9 cellular contexts compared by ENCODE assay signal in the genomic region with DNA sequence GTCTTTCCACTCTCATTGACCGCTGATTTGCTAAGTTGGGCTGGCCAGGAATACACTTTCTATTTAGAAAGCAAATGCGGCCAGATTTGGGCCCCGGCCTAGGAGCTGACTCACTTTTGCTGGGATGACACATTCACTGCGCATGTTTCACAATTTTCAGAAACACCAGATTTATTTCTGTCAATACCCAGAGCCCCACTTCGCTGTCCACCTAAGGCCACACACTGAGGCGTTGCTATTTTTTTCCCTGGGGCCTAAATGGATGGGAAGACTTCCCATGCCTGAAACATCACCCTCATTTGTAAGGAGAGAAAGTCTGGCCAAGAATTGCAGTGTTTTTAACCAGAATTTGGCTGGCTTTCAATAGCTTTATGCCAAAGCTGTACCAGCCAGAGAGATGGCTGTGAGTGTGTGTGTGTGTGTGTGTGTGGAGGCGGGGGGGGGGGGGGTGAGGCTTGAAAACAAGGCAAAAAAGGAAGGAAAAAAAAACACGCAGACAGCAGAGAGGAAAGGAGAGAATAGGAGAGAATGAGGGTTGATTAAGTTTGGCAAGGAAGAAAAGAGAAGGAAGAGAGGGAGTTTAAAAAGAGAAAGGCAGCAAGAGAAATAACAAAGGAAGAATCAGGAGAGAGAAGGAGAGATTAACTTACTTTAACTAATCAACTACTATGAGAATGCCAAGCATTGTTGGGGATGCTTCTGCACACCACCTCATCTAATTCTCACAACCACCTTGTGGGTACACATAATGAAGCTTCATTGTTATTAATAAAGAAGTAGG.
DNase-seq lines count a peak whose midpoint lies in the region; ATAC-seq and TF ChIP-seq lines count a peak whose summit lies in the region.
"Had no signal": no experiment of that assay in that cellular context is flagged by ENCODE, and none has a peak within 500 bp of the region (broad histone marks: within the 10 kb centered on the region; RNA-seq: fewer than 3 reads in every experiment).

No MANE protein-coding gene starts in this region.

- no peak overlapping the region for H4K8ac ChIP-seq in H9 (replicated peaks; ENCODE audit: insufficient read length, low read depth, low read length)

- WGBS in H9 (ENCODE audit: extremely low coverage, insufficient read length, low lambda C conversion rate): no CpG with 5 or more reads among the region's 8 CpGs

- H2AFZ ChIP-seq in H9 (ENCODE audit: low read length): no peak overlapping the region

- H2BK5ac ChIP-seq in H9 (ENCODE audit: insufficient read length, low read length): no peak overlapping the region

- peak; percentile 94 for ATAC-seq in sciatic nerve
- no peak for ATAC-seq in GM21360 (IDR thresholded peaks at IDR 0.05; ENCODE audit: unreplicated experiment)
- ATAC-seq in GM19035 (IDR thresholded peaks at IDR 0.05; ENCODE audit: unreplicated experiment): no peak

- H2BK15ac ChIP-seq in H9 (ENCODE audit: low read depth, low read length): no peak overlapping the region

- H3T11ph ChIP-seq in H9 (ENCODE audit: low read length): no peak overlapping the region

- no peaks in the 10 kb centered on the region for H3K79me1 ChIP-seq in H9 (ENCODE audit: insufficient read depth, low read depth, low read length, poor library complexity, severe bottlenecking)

- peaks cover 26 to 38% of the 10 kb centered on the region in 2 experiments for H3K4me1 Mint-ChIP-seq in H9

- no peaks in the 10 kb centered on the region for H3K9me3 ChIP-seq in H9 (ENCODE audit: control insufficient read depth, low read depth, low read length)
- H3K9me3 ChIP-seq: neutrophil had no signal

- peak overlapping the region in 1 of 3 experiments; percentile 58; a peak in 3 of 7 replicates for H3K27ac Mint-ChIP-seq in H9

- no peak overlapping the region for H2BK20ac ChIP-seq in H9 (ENCODE audit: low read depth, low read length, poor library complexity, severe bottlenecking)

- no peaks in the 10 kb centered on the region for H4K20me1 ChIP-seq in H9 (ENCODE audit: control insufficient read depth, insufficient read depth, insufficient read length)

- H3K36me3 Mint-ChIP-seq in H9 (ENCODE audit: insufficient read depth in 1 of 3, low read depth in 3 of 3): no peaks in the 10 kb centered on the region

- no peak overlapping the region for H3K4me3 Mint-ChIP-seq in H9

- no peak for TF ChIP-seq CTCF in H9 (conservative IDR thresholded peaks at IDR 0.05)

- no peak overlapping the region for H3K18ac ChIP-seq in H9 (ENCODE audit: insufficient read length, low read depth, low read length)

- no peak overlapping the region for H3K14ac ChIP-seq in H9 (ENCODE audit: insufficient read depth, low read length)

- no peak overlapping the region for H4K91ac ChIP-seq in H9 (ENCODE audit: insufficient read length, low read depth, low read length)

- peaks cover 5% of the 10 kb centered on the region; the same call in 1 of the 2 replicates for H3K4me1 ChIP-seq in H9 (ENCODE audit: insufficient read depth, low read length)

- H3K23me2 ChIP-seq in H9 (ENCODE audit: insufficient read length, low read depth, low read length, poor library complexity, severe bottlenecking): no peaks in the 10 kb centered on the region

- H2BK12ac ChIP-seq in H9 (ENCODE audit: insufficient read length, low read depth, low read length): no peak overlapping the region

- H2AK5ac ChIP-seq in H9 (ENCODE audit: insufficient read length, low read length): no peak overlapping the region

- no peak overlapping the region for H3K4ac ChIP-seq in H9 (ENCODE audit: low read depth, low read length)

- H3K9me3 Mint-ChIP-seq in H9: no peaks in the 10 kb centered on the region; a peak in 1 of 5 replicates

- H4K5ac ChIP-seq in H9 (ENCODE audit: insufficient read length, low read depth, low read length): no peak overlapping the region

- H3K56ac ChIP-seq in H9 (ENCODE audit: insufficient read length, low read depth, low read length): no peak overlapping the region

- no peak overlapping the region for H3K9ac ChIP-seq in H9 (ENCODE audit: extremely low read depth, insufficient read length, low read length)

- peak overlapping the region; percentile 41 for H2BK120ac ChIP-seq in H9 (ENCODE audit: low read depth, low read length, poor library complexity, severe bottlenecking)

- no peaks in the 10 kb centered on the region for H3K27me3 Mint-ChIP-seq in H9 (ENCODE audit: low read depth)

- intact Hi-C loops in sciatic nerve (cut with DNase I): no loop called here

- H3K27ac ChIP-seq in H9 (ENCODE audit: insufficient read length, low read depth, low read length): no peak overlapping the region

- H3K27me3 ChIP-seq in H9 (ENCODE audit: insufficient read depth, low read length): no peaks in the 10 kb centered on the region
- H3K27me3 ChIP-seq: neutrophil had no signal

- no peaks in the 10 kb centered on the region for H3K79me2 ChIP-seq in H9 (ENCODE audit: insufficient read depth, low read length)

- DNase-seq in H9 (no peak), SW 1271 (lab: John Stamatoyannopoulos, UW) (peak; percentile 89 to 95), glomerular endothelial cell (ENCODE audit: extremely low read depth, low read depth, low spot score) (peak; percentile 56), sciatic nerve (ENCODE audit: low spot score) (peak; percentile 89), Kasumi-1 (lab: John Stamatoyannopoulos, UW) (no peak), NCI-H1436 treated with DMSO at 0.1 percent for 48 hours (lab: John Stamatoyannopoulos, UW) (no peak)

- H3K4me2 ChIP-seq in H9 (ENCODE audit: insufficient read depth, insufficient read length, low read length): no peak overlapping the region

- no peak overlapping the region for H3K23ac ChIP-seq in H9 (ENCODE audit: insufficient read length, low read depth, low read length)

Comparison
In these comparisons a context has a peak if more than half of its experiments do, and no peak if none do; other contexts are left out.
1. DNase-seq: peak in SW 1271 (2 of 2), glomerular endothelial cell (single experiment) and sciatic nerve (single experiment); none in H9 (single experiment), Kasumi-1 (0 of 2) and NCI-H1436 treated with DMSO at 0.1 percent for 48 hours (single experiment).